Comparison of ENCODE assay signal across 28 cellular contexts in the genomic region with DNA sequence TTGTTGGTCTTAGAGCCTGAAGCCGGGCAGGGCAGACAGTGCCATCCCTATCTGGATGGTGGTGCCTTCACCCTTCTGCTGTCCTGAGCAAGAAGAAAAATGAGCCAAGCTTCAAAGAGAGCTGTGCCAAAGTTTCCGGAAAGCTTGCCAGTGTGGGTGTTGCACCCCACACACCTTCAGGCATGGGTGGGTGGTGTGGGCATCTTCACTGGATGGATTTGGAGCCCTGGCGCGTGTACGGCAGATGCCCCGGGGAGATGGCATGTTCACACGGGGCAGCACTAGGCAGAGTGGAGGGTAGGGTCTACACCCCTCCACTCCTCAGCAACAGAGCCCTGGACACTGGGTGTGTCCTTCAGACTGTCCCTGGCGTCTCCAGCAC. TPM values are rescaled to one million over a fixed set of nuclear protein-coding genes. Genes with fewer than 3 reads are reported as not detected.
DNase-seq lines count a peak whose midpoint lies in the region; FAIRE-seq and TF ChIP-seq lines count a peak whose summit lies in the region.
"Had no signal": no experiment of that assay in that cellular context is flagged by ENCODE, and none has a peak within 500 bp of the region (broad histone marks: within the 10 kb centered on the region; RNA-seq: fewer than 3 reads in every experiment).

No MANE protein-coding gene starts in this region.

- H3K18ac ChIP-seq in H1 (ENCODE audit: extremely low read depth, low read length) (no peak overlapping the region), neuronal stem cell (ENCODE audit: low read length) (peak overlapping the region; percentile 44)

- H2BK5ac ChIP-seq in H1 (ENCODE audit: low read depth, low read length) (no peak overlapping the region; the same call in 1 of the 2 replicates), neuronal stem cell (ENCODE audit: low read length) (peak overlapping the region; percentile 53)

- TF ChIP-seq RAD21 in H1 (IDR thresholded peaks at IDR 0.05 in 1 of 2, conservative IDR thresholded peaks at IDR 0.05 in 1 of 2; ENCODE audit: low read depth in 2 of 2, low read length in 2 of 2), result no peak

- WGBS in H1 (ENCODE audit: extremely low coverage in 1 of 2, insufficient coverage in 1 of 2, insufficient read length in 1 of 2, insufficient replicate concordance in 2 of 2, low coverage in 1 of 2, low lambda C conversion rate in 2 of 2, missing lambda C conversion rate in 1 of 2), 2 experiments, result 94% methylated on average over 8 of the region's 8 CpGs; no CpG with 5 or more reads in 1 of the 2 experiments
- WGBS in neuronal stem cell (ENCODE audit: extremely low coverage in 2 of 2, insufficient read length in 2 of 2, insufficient replicate concordance in 1 of 2), 2 donors, result no CpG with 5 or more reads among the region's 8 CpGs

- no peaks in the 10 kb centered on the region for H3K9me3 Mint-ChIP-seq in osteocyte (ENCODE audit: unreplicated experiment)

- no peak overlapping the region for H2BK120ac ChIP-seq in H1 (replicated peaks; ENCODE audit: low read depth, low read length)
- no peak overlapping the region for H2BK120ac ChIP-seq in neuronal stem cell (ENCODE audit: low read depth, low read length)

- TF ChIP-seq EP300 in H1 (IDR thresholded peaks at IDR 0.05; ENCODE audit: borderline replicate concordance in 1 of 2, low read depth in 2 of 2, low read length in 2 of 2), result no peak

- H2BK12ac ChIP-seq in H1 (ENCODE audit: low read depth, low read length) (no peak overlapping the region), neuronal stem cell (ENCODE audit: low read length) (no peak overlapping the region)

- peaks cover 4 to 27% of the 10 kb centered on the region in 2 experiments for H4K20me1 ChIP-seq in H1 (replicated peaks in 1 of 2; ENCODE audit: control insufficient read depth in 1 of 2, insufficient read depth in 2 of 2, low read length in 2 of 2)

- POLR2A ChIA-PET in HEK293 (lab: Yijun Ruan, JAX), result interaction anchor here (0.6 kb wide), 1 partner anchor 84 kb away, joined by 3 read pairs; no protein-coding TSS in a partner anchor
- POLR2A ChIA-PET in H1 (lab: Charles Lee; ENCODE audit: partially characterized antibody), result no interaction called here

- no peak overlapping the region for H4K5ac ChIP-seq in H1 (ENCODE audit: insufficient read length, low read depth, low read length)

- TF ChIP-seq CTCF in HEK293 (tag by site-specific recombination; IDR thresholded peaks at IDR 0.05) (no peak), H1 (IDR thresholded peaks at IDR 0.05; ENCODE audit: control extremely low read depth in 1 of 3, insufficient read depth in 1 of 3, low read depth in 1 of 3, low read length in 3 of 3) (no peak), osteocyte (IDR thresholded peaks at IDR 0.05) (no peak)

- H3K27ac ChIP-seq in HEK293 (ENCODE audit: extremely low read depth, low read depth, low read length) (no peak overlapping the region), H1 (ENCODE audit: low read depth, low read length) (no peak overlapping the region), neuronal stem cell (replicated peaks; ENCODE audit: low read length) (no peak overlapping the region), substantia nigra (ENCODE audit: low read depth, low read length, poor library complexity, severe bottlenecking) (peak overlapping the region; percentile 63)
- H3K27ac ChIP-seq: 22Rv1, A549, BLaER1 had no signal

- H2BK20ac ChIP-seq in H1 (ENCODE audit: low read length), result no peak overlapping the region

- no peak for FAIRE-seq in H1 (lab: Jason Lieb, UNC)
- FAIRE-seq: A549, GM12878, GM12892, GM18507 had no signal

- no peak overlapping the region for H3K4me3 ChIP-seq in HEK293 (ENCODE audit: low read depth, low read length)
- H3K4me3 ChIP-seq in H1 (ENCODE audit: extremely low read depth in 1 of 4, insufficient read depth in 2 of 4, low read depth in 3 of 4, low read length in 4 of 4), result no peak overlapping the region
- peak overlapping the region in 1 of 2 donors; percentile 30 for H3K4me3 ChIP-seq in neuronal stem cell (ENCODE audit: low read length in 2 of 2)
- H3K4me3 ChIP-seq: A549, BLaER1, GM12878 had no signal

- H3K27ac Mint-ChIP-seq in osteocyte (ENCODE audit: unreplicated experiment), result no peak overlapping the region
- H3K27ac Mint-ChIP-seq: CD4-positive, CD25-positive, alpha-beta regulatory T cell; CD8-positive, alpha-beta memory T cell had no signal

- CTCF ChIA-PET in HEK293 (lab: Yijun Ruan, JAX) (interaction anchor here (0.6 to 1.2 kb wide), 3 partner anchors 141 to 257 kb away, joined by 3 to 4 read pairs (median 4); no protein-coding TSS in a partner anchor), H1 (lab: Charles Lee; ENCODE audit: partially characterized antibody) (interaction anchor here (1.1 to 2.8 kb wide), 4 partner anchors 14 to 347 kb away, joined by 4 to 8 read pairs (median 4); no protein-coding TSS in a partner anchor)

- H2AK5ac ChIP-seq in H1 (ENCODE audit: low read depth, low read length), result no peak overlapping the region
- H2AK5ac ChIP-seq in neuronal stem cell (ENCODE audit: low read depth, low read length), result no peak overlapping the region

- no peak overlapping the region for H3K4me3 Mint-ChIP-seq in osteocyte (ENCODE audit: unreplicated experiment)
- H3K4me3 Mint-ChIP-seq: CD14-positive monocyte; CD4-positive, CD25-positive, alpha-beta regulatory T cell; CD8-positive, alpha-beta memory T cell had no signal

- TF ChIP-seq POLR2A in H1 (IDR thresholded peaks at IDR 0.05; ENCODE audit: control extremely low read depth in 1 of 2, low read depth in 2 of 2, low read length in 2 of 2), result no peak

- H3K79me1 ChIP-seq in H1 (ENCODE audit: low read depth, low read length) (peaks cover 10% of the 10 kb centered on the region; the same call in 1 of the 2 replicates), neuronal stem cell (ENCODE audit: low read depth, low read length) (peaks cover 6% of the 10 kb centered on the region)

- H3K79me2 ChIP-seq in H1 (ENCODE audit: control insufficient read depth in 1 of 2, insufficient read depth in 2 of 2, low read length in 2 of 2), result peaks cover 0 to 26% of the 10 kb centered on the region in 2 experiments; a peak in 2 of 4 replicates

- H3K36me3 ChIP-seq in HEK293 (ENCODE audit: control insufficient read depth in 2 of 2, insufficient read depth in 1 of 2, low read length in 2 of 2), result no peaks in the 10 kb centered on the region
- H3K36me3 ChIP-seq in H1 (ENCODE audit: control insufficient read depth in 2 of 4, insufficient read depth in 4 of 4, low read length in 3 of 4), result no peaks in the 10 kb centered on the region
- H3K36me3 ChIP-seq in neuronal stem cell (replicated peaks in 1 of 2; ENCODE audit: control insufficient read depth in 2 of 2, insufficient read depth in 2 of 2, low read length in 2 of 2), result no peaks in the 10 kb centered on the region
- H3K36me3 ChIP-seq: BE2C had no signal

- no peaks in the 10 kb centered on the region for H3K23me2 ChIP-seq in H1 (ENCODE audit: low read depth, low read length)

- H3K14ac ChIP-seq in H1 (ENCODE audit: insufficient read length) (no peak overlapping the region), neuronal stem cell (ENCODE audit: low read length) (no peak overlapping the region)

- H4K8ac ChIP-seq in H1 (ENCODE audit: extremely low read depth, insufficient read depth, low read length) (no peak overlapping the region), neuronal stem cell (ENCODE audit: low read depth, low read length) (no peak overlapping the region)

- H3K56ac ChIP-seq in H1 (replicated peaks; ENCODE audit: insufficient read length, low read depth, low read length), result no peak overlapping the region

- H3K4ac ChIP-seq in H1 (replicated peaks; ENCODE audit: insufficient read length, low read depth, low read length) (peak overlapping the region; percentile 53), neuronal stem cell (ENCODE audit: low read length) (no peak overlapping the region)

- H4K91ac ChIP-seq in H1 (replicated peaks; ENCODE audit: insufficient read length, low read length) (no peak overlapping the region), neuronal stem cell (ENCODE audit: low read depth, low read length, poor library complexity) (no peak overlapping the region)

- H3K4me2 ChIP-seq in H1 (ENCODE audit: insufficient read depth in 1 of 2, low read depth in 2 of 2, low read length in 2 of 2) (no peak overlapping the region), neuronal stem cell (ENCODE audit: insufficient read depth, low read length, poor library complexity, severe bottlenecking) (no peak overlapping the region)
- H3K4me2 ChIP-seq: A549 had no signal

- no peak overlapping the region for H3K23ac ChIP-seq in H1 (ENCODE audit: insufficient read length)
- no peak overlapping the region for H3K23ac ChIP-seq in neuronal stem cell (ENCODE audit: low read depth, low read length, poor library complexity)

- no peaks in the 10 kb centered on the region for H3K27me3 Mint-ChIP-seq in osteocyte (ENCODE audit: unreplicated experiment)
- H3K27me3 Mint-ChIP-seq: CD4-positive, alpha-beta memory T cell; CD4-positive, CD25-positive, alpha-beta regulatory T cell; CD8-positive, alpha-beta memory T cell had no signal

- H2AFZ ChIP-seq in H1 (ENCODE audit: low read length), result no peak overlapping the region
- no peak overlapping the region for H2AFZ ChIP-seq in neuronal stem cell (ENCODE audit: low read length)

- H3K27me3 ChIP-seq in H1 (replicated peaks in 1 of 4; ENCODE audit: control insufficient read depth in 3 of 4, extremely low read depth in 1 of 4, insufficient read depth in 3 of 4, low read length in 3 of 4) (no peaks in the 10 kb centered on the region), neuronal stem cell (ENCODE audit: control insufficient read depth in 3 of 3, insufficient read depth in 3 of 3, low read depth in 1 of 3, low read length in 3 of 3) (no peaks in the 10 kb centered on the region)
- H3K27me3 ChIP-seq: BE2C, BLaER1 had no signal

- H2BK15ac ChIP-seq in H1 (ENCODE audit: low read length) (no peak overlapping the region), neuronal stem cell (ENCODE audit: low read length) (no peak overlapping the region)

- no peak overlapping the region for H3K9ac ChIP-seq in H1 (replicated peaks in 1 of 4; ENCODE audit: extremely low read depth in 1 of 4, low read depth in 3 of 4, low read length in 3 of 4)
- H3K9ac ChIP-seq in neuronal stem cell (ENCODE audit: low read depth, low read length, poor library complexity), result peak overlapping the region; percentile 44
- H3K9ac ChIP-seq: BLaER1 had no signal

- peaks cover 2% of the 10 kb centered on the region; the same call in 1 of the 2 replicates for H3K9me3 ChIP-seq in HEK293 (ENCODE audit: control insufficient read depth, insufficient read depth, low read depth, low read length)
- H3K9me3 ChIP-seq in H1 (ENCODE audit: insufficient read depth in 2 of 2, low read depth in 1 of 2, low read length in 1 of 2), result peaks cover 0 to 3% of the 10 kb centered on the region in 2 experiments; a peak in 1 of 4 replicates
- peaks cover 4 to 5% of the 10 kb centered on the region in 2 donors for H3K9me3 ChIP-seq in neuronal stem cell (replicated peaks in 1 of 2; ENCODE audit: control insufficient read depth in 2 of 2, insufficient read depth in 1 of 2, low read depth in 1 of 2, low read length in 2 of 2)
- H3K9me3 ChIP-seq: BE2C had no signal

- DNase-seq in H1 (ENCODE audit: low read depth in 1 of 2, low spot score in 2 of 2) (no peak), neuronal stem cell (ENCODE audit: low spot score) (no peak), substantia nigra (lab: John Stamatoyannopoulos, UW) (no peak), osteocyte (ENCODE audit: extremely low spot score, unreplicated experiment) (no peak), AML-193 (lab: John Stamatoyannopoulos, UW) (no peak), activated T-cell treated with anti-CD3 and anti-CD28 coated beads for 4 hours (no peak)
- DNase-seq: C1 segment of cervical spinal cord; CD4-positive, alpha-beta memory T cell; CD4-positive, CD25-positive, alpha-beta regulatory T cell; CD8-positive, alpha-beta memory T cell; COR-L47; DMS 273 treated with DMSO at 0.1 percent for 48 hours; DMS153; DMS53; DMS79; DND-41; EL; GDM1 had no signal

- H3K4me1 ChIP-seq in HEK293 (ENCODE audit: control insufficient read depth, insufficient read depth, low read length) (no peaks in the 10 kb centered on the region), H1 (replicated peaks in 1 of 4; ENCODE audit: control insufficient read depth in 3 of 4, insufficient read depth in 4 of 4, low read length in 3 of 4) (peaks cover 0 to 4% (median 2%) of the 10 kb centered on the region in 4 experiments; a peak in 2 of 7 replicates), neuronal stem cell (ENCODE audit: control insufficient read depth in 2 of 2, insufficient read depth in 1 of 2, low read depth in 1 of 2, low read length in 2 of 2) (peaks cover 0 to 3% of the 10 kb centered on the region in 2 donors)
- H3K4me1 ChIP-seq: BE2C had no signal

- H3K4me1 Mint-ChIP-seq in osteocyte (ENCODE audit: unreplicated experiment), result peaks cover 14% of the 10 kb centered on the region

- peaks cover 6% of the 10 kb centered on the region for H3K36me3 Mint-ChIP-seq in osteocyte (ENCODE audit: unreplicated experiment)
- H3K36me3 Mint-ChIP-seq: CD4-positive, CD25-positive, alpha-beta regulatory T cell had no signal

RNA-seq across cellular contexts. Expression of gene PACS2, which starts 33.0 kb away (rescaled TPM):
- 62.3 and 62.8 TPM in 2 replicates for total RNA-seq in H1 (2021; fragmentation: NEBNext Ultra II Directional; extraction: Animal tissue kit (Norgen Biotek cat#: 25700))
- polyA plus RNA-seq in H1 (2011; rRNA removed), result 38.0 and 65.4 TPM in 2 replicates
- polyA plus RNA-seq in H1 (2011; cell fraction: cytosol; rRNA removed), result 57.3 TPM
- 306 TPM for polyA plus RNA-seq in H1 (2011; cell fraction: nucleus; rRNA removed)
- polyA plus RNA-seq in H1 (2012, experiment 1 of 2), result 54.5 to 72.8 TPM (median 68.7 TPM) in 4 replicates
- 42.3 TPM for polyA plus RNA-seq in H1 (2012, experiment 2 of 2)
- 35.8 TPM for polyA plus RNA-seq in H1 (2013, experiment 1 of 2)
- 33.2 TPM for polyA plus RNA-seq in H1 (2013, experiment 2 of 2)
- 28.2 and 33.0 TPM in 2 replicates for polyA minus RNA-seq in H1 (2011; rRNA and poly(A)+ RNA removed)
- polyA minus RNA-seq in H1 (2011; cell fraction: cytosol; rRNA and poly(A)+ RNA removed), result 49.0 TPM
- 88.7 TPM for polyA minus RNA-seq in H1 (2011; cell fraction: nucleus; rRNA and poly(A)+ RNA removed)
- polyA plus RNA-seq in neuronal stem cell (2013, experiment 1 of 2), result 33.5 TPM
- 32.3 TPM for polyA plus RNA-seq in neuronal stem cell (2013, experiment 2 of 2)
- 109 and 115 TPM in 2 replicates for total RNA-seq in osteocyte

RNA-seq across cellular contexts. Expression of gene BRF1, which starts 46.8 kb away (rescaled TPM):
- 18.3 and 18.5 TPM in 2 replicates for total RNA-seq in H1 (2021; fragmentation: NEBNext Ultra II Directional; extraction: Animal tissue kit (Norgen Biotek cat#: 25700))
- 7.7 and 12.5 TPM in 2 replicates for polyA plus RNA-seq in H1 (2011; rRNA removed)
- 11.1 TPM for polyA plus RNA-seq in H1 (2011; cell fraction: cytosol; rRNA removed)
- 32.8 TPM for polyA plus RNA-seq in H1 (2011; cell fraction: nucleus; rRNA removed)
- 11.4 to 15.6 TPM (median 13.1 TPM) in 4 replicates for polyA plus RNA-seq in H1 (2012, experiment 1 of 2)
- polyA plus RNA-seq in H1 (2012, experiment 2 of 2), result 7.8 TPM
- 9.6 TPM for polyA plus RNA-seq in H1 (2013, experiment 1 of 2)
- polyA plus RNA-seq in H1 (2013, experiment 2 of 2), result 8.4 TPM
- polyA minus RNA-seq in H1 (2011; rRNA and poly(A)+ RNA removed), result 10.3 and 11.4 TPM in 2 replicates
- polyA minus RNA-seq in H1 (2011; cell fraction: cytosol; rRNA and poly(A)+ RNA removed), result 15.4 TPM
- 35.1 TPM for polyA minus RNA-seq in H1 (2011; cell fraction: nucleus; rRNA and poly(A)+ RNA removed)
- polyA plus RNA-seq in neuronal stem cell (2013, experiment 1 of 2), result 14.0 TPM
- 14.3 TPM for polyA plus RNA-seq in neuronal stem cell (2013, experiment 2 of 2)
- 41.7 and 43.5 TPM in 2 replicates for total RNA-seq in osteocyte

RNA-seq across cellular contexts. Expression of gene TEX22, which starts 50.8 kb away (rescaled TPM):
- 0.39 and 0.82 TPM in 2 replicates for total RNA-seq in H1 (2021; fragmentation: NEBNext Ultra II Directional; extraction: Animal tissue kit (Norgen Biotek cat#: 25700))
- 0.24 and 0.67 TPM in 2 replicates for polyA plus RNA-seq in H1 (2011; rRNA removed)
- polyA plus RNA-seq in H1 (2011; cell fraction: cytosol; rRNA removed), result 0.70 TPM
- 5.9 TPM for polyA plus RNA-seq in H1 (2011; cell fraction: nucleus; rRNA removed)
- 0.28 to 0.54 TPM (median 0.42 TPM) in 4 replicates for polyA plus RNA-seq in H1 (2012, experiment 1 of 2)
- polyA plus RNA-seq in H1 (2012, experiment 2 of 2), result 0.05 TPM
- 0.14 TPM for polyA plus RNA-seq in H1 (2013, experiment 1 of 2)
- polyA plus RNA-seq in H1 (2013, experiment 2 of 2), result 0.07 TPM
- 0.10 and 0.16 TPM in 2 replicates for polyA minus RNA-seq in H1 (2011; rRNA and poly(A)+ RNA removed)
- not detected for polyA minus RNA-seq in H1 (2011; cell fraction: cytosol; rRNA and poly(A)+ RNA removed)
- polyA minus RNA-seq in H1 (2011; cell fraction: nucleus; rRNA and poly(A)+ RNA removed), result 1.5 TPM
- polyA plus RNA-seq in neuronal stem cell (2013, experiment 1 of 2), result 0.21 TPM
- 0.21 TPM for polyA plus RNA-seq in neuronal stem cell (2013, experiment 2 of 2)
- 3.1 and 4.9 TPM in 2 replicates for total RNA-seq in osteocyte
- total RNA-seq: A172 had no signal
- polyA plus RNA-seq: CD4-positive, alpha-beta memory T cell had no signal
